Comparison of ENCODE assay signal across 11 cellular contexts in genomic region chr14:33897878-33898535, GRCh38.
"Had no signal": no experiment of that assay in that cellular context is flagged by ENCODE, and none has a peak within 500 bp of the region (broad histone marks: within the 10 kb centered on the region; RNA-seq: fewer than 3 reads in every experiment).

No MANE protein-coding gene starts in this region.

- H3K27me3 ChIP-seq: colonic mucosa, esophagus squamous epithelium, ovary, stomach, uterus had no signal

- H3K4me1 ChIP-seq: colonic mucosa, esophagus squamous epithelium, uterus had no signal

- H3K27ac ChIP-seq: colonic mucosa, esophagus squamous epithelium, ovary, stomach, uterus had no signal

- H3K4me3 ChIP-seq: colonic mucosa, esophagus squamous epithelium, ovary, stomach, uterus had no signal

- H3K36me3 ChIP-seq: colonic mucosa, esophagus squamous epithelium, ovary, stomach, uterus had no signal

- DNase-seq: activated B cell treated with CpG ODN at 0.5 μM for 24 hours; activated CD4-positive, alpha-beta T cell treated with anti-CD3 and anti-CD28 coated beads, Interleukin-2, amount 10 ng/mL, durations not matched to agents 7 days and 5 days; activated naive CD8-positive, alpha-beta T cell treated with anti-CD3 and anti-CD28 coated beads for 36 hours; colonic mucosa; esophagus squamous epithelium; foreskin fibroblast; ovary; retina; small intestine; stomach; uterus had no signal

- H3K9me3 ChIP-seq: esophagus squamous epithelium, ovary, uterus had no signal
